Comparison of ENCODE assay signal across 19 cellular contexts in the genomic region with DNA sequence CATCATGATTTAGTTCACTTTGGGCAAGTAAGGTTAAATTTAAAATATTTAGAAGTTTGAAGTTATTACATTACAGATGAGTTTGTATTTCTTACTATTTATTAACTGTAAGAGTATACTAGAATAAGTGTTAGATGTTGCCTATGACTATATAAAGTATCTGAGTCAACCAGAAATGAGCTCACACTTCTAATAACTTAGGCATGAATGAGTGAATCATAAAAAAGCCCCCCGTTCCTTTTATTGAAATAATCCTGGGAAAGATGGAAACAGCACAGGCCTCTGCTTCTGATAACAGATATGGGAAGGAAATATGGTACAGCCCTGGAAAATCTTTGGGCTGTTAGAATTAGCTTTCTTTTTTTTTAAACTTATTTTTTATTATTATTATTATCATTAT.
DNase-seq lines count a peak whose midpoint lies in the region; ATAC-seq, FAIRE-seq and TF ChIP-seq lines count a peak whose summit lies in the region.
"Had no signal": no experiment of that assay in that cellular context is flagged by ENCODE, and none has a peak within 500 bp of the region (broad histone marks: within the 10 kb centered on the region; RNA-seq: fewer than 3 reads in every experiment).

No MANE protein-coding gene starts in this region.

- no peak for FAIRE-seq in urothelium cell line (lab: Jason Lieb, UNC)
- FAIRE-seq: frontal cortex, TTC549 had no signal

- ATAC-seq in SK-N-SH treated with all-trans-retinoic acid at 6 μM for 48 hours (peak; percentile 37; the same call in 2 of the 3 replicates), GM21786 (IDR thresholded peaks at IDR 0.05; ENCODE audit: unreplicated experiment) (no peak), left lobe of liver (no peak), GM21723 (IDR thresholded peaks at IDR 0.05; ENCODE audit: unreplicated experiment) (no peak)
- ATAC-seq: activated CD8-positive, alpha-beta memory T cell treated with anti-CD3 and anti-CD28 coated beads, Interleukin-2, amount 10 ng/mL, durations not matched to agents 7 days and 5 days had no signal

- DNase-seq in HPDE6-E6E7 (ENCODE audit: extremely low spot score) = peak; percentile 3
- DNase-seq in fibroblast of peridontal ligament (ENCODE audit: extremely low read depth) = peak; percentile 21
- DNase-seq in renal cortical epithelial cell (ENCODE audit: low read depth) = peak; percentile 29
- DNase-seq in left lobe of liver (ENCODE audit: low spot score) = no peak
- DNase-seq in urothelium cell line (ENCODE audit: low spot score) = no peak
- DNase-seq: activated CD4-positive, alpha-beta T cell treated with anti-CD3 and anti-CD28 coated beads for 4 hours; activated CD8-positive, alpha-beta memory T cell treated with anti-CD3 and anti-CD28 coated beads, Interleukin-2, amount 10 ng/mL, durations not matched to agents 7 days and 5 days; Karpas-422; NCI-H774; ovary; Peyer's patch; stimulated activated CD4-positive, alpha-beta T cell treated with anti-CD3 and anti-CD28 coated beads, Interleukin-4, amount 100 ng/mL, for 4 hours; substantia nigra; SW 1271 had no signal

TF ChIP-seq in SK-N-SH treated with all-trans-retinoic acid at 6 μM for 48 hours, 23 proteins besides CTCF, POLR2A, EP300 and RAD21:
- TF ChIP-seq BACH2 (CRISPR knock-in tag; IDR thresholded peaks at IDR 0.05; ENCODE audit: borderline replicate concordance) (no peak), ESRRG (CRISPR knock-in tag; IDR thresholded peaks at IDR 0.05) (no peak), ZNF565 (CRISPR knock-in tag; conservative IDR thresholded peaks at IDR 0.05; ENCODE audit: low read depth) (no peak), ZC3H10 (CRISPR knock-in tag; IDR thresholded peaks at IDR 0.05) (no peak), TOX (CRISPR knock-in tag; IDR thresholded peaks at IDR 0.05; ENCODE audit: borderline replicate concordance) (no peak)
- TF ChIP-seq, protein P1, sequence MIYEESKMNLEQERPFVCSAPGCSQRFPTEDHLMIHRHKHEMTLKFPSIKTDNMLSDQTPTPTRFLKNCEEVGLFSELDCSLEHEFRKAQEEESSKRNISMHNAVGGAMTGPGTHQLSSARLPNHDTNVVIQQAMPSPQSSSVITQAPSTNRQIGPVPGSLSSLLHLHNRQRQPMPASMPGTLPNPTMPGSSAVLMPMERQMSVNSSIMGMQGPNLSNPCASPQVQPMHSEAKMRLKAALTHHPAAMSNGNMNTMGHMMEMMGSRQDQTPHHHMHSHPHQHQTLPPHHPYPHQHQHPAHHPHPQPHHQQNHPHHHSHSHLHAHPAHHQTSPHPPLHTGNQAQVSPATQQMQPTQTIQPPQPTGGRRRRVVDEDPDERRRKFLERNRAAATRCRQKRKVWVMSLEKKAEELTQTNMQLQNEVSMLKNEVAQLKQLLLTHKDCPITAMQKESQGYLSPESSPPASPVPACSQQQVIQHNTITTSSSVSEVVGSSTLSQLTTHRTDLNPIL (CRISPR knock-in tag; IDR thresholded peaks at IDR 0.05; ENCODE audit: low read depth) = no peak
TF ChIP-seq in SK-N-SH treated with all-trans-retinoic acid at 6 μM for 48 hours: peak in this region for 0.

Comparison
In these comparisons a context has a peak if more than half of its experiments do, and no peak if none do; other contexts are left out.
1. DNase-seq: peak in HPDE6-E6E7 (single experiment), fibroblast of peridontal ligament (single experiment) and renal cortical epithelial cell (single experiment); none in left lobe of liver (single experiment) and urothelium cell line (single experiment).